Comparison of ENCODE assay signal across 22 cellular contexts in the genomic region with DNA sequence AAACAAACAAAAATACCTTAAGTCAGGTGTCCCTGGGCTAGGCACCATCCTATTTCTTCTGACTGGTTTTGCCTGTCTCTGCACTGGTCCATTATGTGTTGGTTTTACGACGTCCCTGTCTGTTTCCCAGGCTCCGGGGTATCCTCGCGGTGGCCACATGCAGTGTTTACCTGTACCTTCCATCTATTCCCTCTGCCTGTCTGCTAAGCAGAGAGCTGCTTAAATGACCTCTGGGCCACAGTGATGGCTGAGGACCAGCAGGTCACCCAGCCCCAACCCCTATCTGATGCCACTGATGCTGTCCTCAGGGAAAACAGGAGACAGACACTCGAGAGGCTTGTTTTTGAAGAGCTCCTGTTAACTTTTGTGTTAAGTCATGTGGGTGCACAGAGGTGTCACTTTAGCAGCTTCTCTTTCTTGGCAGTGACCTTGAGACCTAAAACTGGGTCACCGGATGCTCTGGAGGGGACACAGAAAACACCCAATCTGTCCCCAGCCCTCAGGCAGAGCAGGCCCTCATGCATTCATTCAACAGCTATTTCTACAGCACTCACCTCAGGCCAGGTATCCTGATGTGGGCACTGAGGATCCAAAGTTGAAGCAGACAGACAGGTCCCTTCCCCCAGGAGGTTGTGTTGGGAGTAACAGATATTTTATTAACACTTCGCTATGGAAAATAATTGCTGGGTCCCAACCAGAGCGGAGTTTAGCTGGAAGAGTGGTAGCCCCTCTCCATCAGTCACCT. TPM values are rescaled to one million over a fixed set of nuclear protein-coding genes. Genes with fewer than 3 reads are reported as not detected.
DNase-seq lines count a peak whose midpoint lies in the region; ATAC-seq lines count a peak whose summit lies in the region.
"Had no signal": no experiment of that assay in that cellular context is flagged by ENCODE, and none has a peak within 500 bp of the region (broad histone marks: within the 10 kb centered on the region; RNA-seq: fewer than 3 reads in every experiment).

No MANE protein-coding gene starts in this region.

- no peaks in the 10 kb centered on the region for H3K9me3 Mint-ChIP-seq in stimulated activated naive CD8-positive, alpha-beta T cell treated with anti-CD3 and anti-CD28 coated beads, Interleukin-15, Interleukin-2, amounts not matched to agents 100 ng/mL and 50 ng/mL, for 24 hours
- peaks cover 0 to under 1% of the 10 kb centered on the region in 2 donors for H3K9me3 Mint-ChIP-seq in stimulated activated naive CD8-positive, alpha-beta T cell treated with anti-CD3 and anti-CD28 coated beads, Interleukin-15, amount 100 ng/mL, for 72 hours
- H3K9me3 Mint-ChIP-seq in natural killer cell treated with Interleukin-12 subunit alpha and Interleukin-12 subunit beta and Interleukin-15 and Interleukin-18, amount 100 ng/mL, for 72 hours: no peaks in the 10 kb centered on the region

- H3K9me3 ChIP-seq in T-helper 17 cell (ENCODE audit: control insufficient read depth, low read length, poor library complexity, severe bottlenecking): no peaks in the 10 kb centered on the region
- H3K9me3 ChIP-seq: BE2C, Caco-2 had no signal

- peaks cover 7% of the 10 kb centered on the region for H3K4me1 Mint-ChIP-seq in stimulated activated naive CD8-positive, alpha-beta T cell treated with anti-CD3 and anti-CD28 coated beads, Interleukin-15, Interleukin-2, amounts not matched to agents 100 ng/mL and 50 ng/mL, for 24 hours (ENCODE audit: low read depth)
- peaks cover 6% of the 10 kb centered on the region for H3K4me1 Mint-ChIP-seq in stimulated activated naive CD8-positive, alpha-beta T cell treated with anti-CD3 and anti-CD28 coated beads, Interleukin-15, amount 100 ng/mL, for 72 hours
- H3K4me1 Mint-ChIP-seq in T-helper 17 cell: peaks cover 4% of the 10 kb centered on the region
- H3K4me1 Mint-ChIP-seq in natural killer cell treated with Interleukin-12 subunit alpha and Interleukin-12 subunit beta and Interleukin-15 and Interleukin-18, amount 100 ng/mL, for 72 hours (ENCODE audit: low read depth in 2 of 2): peaks cover 59 to 65% of the 10 kb centered on the region in 2 donors

- H3K4me3 Mint-ChIP-seq in stimulated activated naive CD8-positive, alpha-beta T cell treated with anti-CD3 and anti-CD28 coated beads, Interleukin-15, Interleukin-2, amounts not matched to agents 100 ng/mL and 50 ng/mL, for 24 hours: peak overlapping the region; percentile 52
- no peak overlapping the region for H3K4me3 Mint-ChIP-seq in stimulated activated naive CD8-positive, alpha-beta T cell treated with anti-CD3 and anti-CD28 coated beads, Interleukin-15, amount 100 ng/mL, for 72 hours
- H3K4me3 Mint-ChIP-seq in T-helper 17 cell: no peak overlapping the region
- H3K4me3 Mint-ChIP-seq in natural killer cell treated with Interleukin-12 subunit alpha and Interleukin-12 subunit beta and Interleukin-15 and Interleukin-18, amount 100 ng/mL, for 72 hours: peak overlapping the region; percentile 79
- H3K4me3 Mint-ChIP-seq: HFFc6 had no signal

- peaks cover 3% of the 10 kb centered on the region for H3K27me3 Mint-ChIP-seq in stimulated activated naive CD8-positive, alpha-beta T cell treated with anti-CD3 and anti-CD28 coated beads, Interleukin-15, Interleukin-2, amounts not matched to agents 100 ng/mL and 50 ng/mL, for 24 hours
- peaks cover 33% of the 10 kb centered on the region for H3K27me3 Mint-ChIP-seq in stimulated activated naive CD8-positive, alpha-beta T cell treated with anti-CD3 and anti-CD28 coated beads, Interleukin-15, amount 100 ng/mL, for 72 hours
- no peaks in the 10 kb centered on the region for H3K27me3 Mint-ChIP-seq in T-helper 17 cell
- no peaks in the 10 kb centered on the region for H3K27me3 Mint-ChIP-seq in natural killer cell treated with Interleukin-12 subunit alpha and Interleukin-12 subunit beta and Interleukin-15 and Interleukin-18, amount 100 ng/mL, for 72 hours

- DNase-seq in stimulated activated naive CD8-positive, alpha-beta T cell treated with anti-CD3 and anti-CD28 coated beads, Interleukin-15, amount 100 ng/mL, for 72 hours: no peak
- DNase-seq in T-helper 17 cell (no peak), cerebellar cortex (ENCODE audit: low spot score) (no peak), NCI-H2227 treated with DMSO at 0.1 percent for 48 hours (lab: John Stamatoyannopoulos, UW) (no peak)
- DNase-seq in natural killer cell treated with Interleukin-12 subunit alpha and Interleukin-12 subunit beta and Interleukin-15 and Interleukin-18, amount 100 ng/mL, for 72 hours (ENCODE audit: low spot score): no peak
- DNase-seq: BE2C, Caco-2, DMS 273 treated with DMSO at 0.1 percent for 48 hours, H7, HFFc6, Kasumi-1, NCI-H1694 treated with DMSO at 0.1 percent for 48 hours, NCI-H2081 treated with DMSO at 0.1 percent for 48 hours, PC-9, RPMI8226, SHP77 had no signal

- H3K36me3 Mint-ChIP-seq in stimulated activated naive CD8-positive, alpha-beta T cell treated with anti-CD3 and anti-CD28 coated beads, Interleukin-15, Interleukin-2, amounts not matched to agents 100 ng/mL and 50 ng/mL, for 24 hours (ENCODE audit: low read depth): no peaks in the 10 kb centered on the region
- H3K36me3 Mint-ChIP-seq in T-helper 17 cell (ENCODE audit: low read depth): no peaks in the 10 kb centered on the region
- H3K36me3 Mint-ChIP-seq in natural killer cell treated with Interleukin-12 subunit alpha and Interleukin-12 subunit beta and Interleukin-15 and Interleukin-18, amount 100 ng/mL, for 72 hours: peaks cover 6% of the 10 kb centered on the region

- no peak overlapping the region for H3K27ac Mint-ChIP-seq in stimulated activated naive CD8-positive, alpha-beta T cell treated with anti-CD3 and anti-CD28 coated beads, Interleukin-15, Interleukin-2, amounts not matched to agents 100 ng/mL and 50 ng/mL, for 24 hours
- H3K27ac Mint-ChIP-seq in stimulated activated naive CD8-positive, alpha-beta T cell treated with anti-CD3 and anti-CD28 coated beads, Interleukin-15, amount 100 ng/mL, for 72 hours: no peak overlapping the region
- peak overlapping the region; percentile 83 for H3K27ac Mint-ChIP-seq in T-helper 17 cell
- H3K27ac Mint-ChIP-seq in natural killer cell treated with Interleukin-12 subunit alpha and Interleukin-12 subunit beta and Interleukin-15 and Interleukin-18, amount 100 ng/mL, for 72 hours: peak overlapping the region; percentile 84 to 96
- H3K27ac Mint-ChIP-seq: HFFc6 had no signal

- no peak for ATAC-seq in stimulated activated naive CD8-positive, alpha-beta T cell treated with anti-CD3 and anti-CD28 coated beads, Interleukin-15, amount 100 ng/mL, for 72 hours
- no peak for ATAC-seq in T-helper 17 cell
- ATAC-seq in natural killer cell treated with Interleukin-12 subunit alpha and Interleukin-12 subunit beta and Interleukin-15 and Interleukin-18, amount 100 ng/mL, for 72 hours: no peak
- no peak for ATAC-seq in HG03457 (IDR thresholded peaks at IDR 0.05; ENCODE audit: unreplicated experiment)
- ATAC-seq: GM12878 had no signal

RNA-seq across cellular contexts. Expression of gene EFHD2, which starts 4.4 kb away (rescaled TPM):
- 100 to 1,000 TPM; 135 to 197 TPM for total RNA-seq in T-helper 17 cell
- 100 to 1,000 TPM; 164 to 185 TPM for total RNA-seq in natural killer cell treated with Interleukin-12 subunit alpha and Interleukin-12 subunit beta and Interleukin-15 and Interleukin-18, amount 100 ng/mL, for 72 hours

RNA-seq across cellular contexts. Expression of gene CTRC, which starts 33.0 kb away (rescaled TPM):
- total RNA-seq in T-helper 17 cell: 1 to 10 TPM; 2.7 to 2.9 TPM
- total RNA-seq in natural killer cell treated with Interleukin-12 subunit alpha and Interleukin-12 subunit beta and Interleukin-15 and Interleukin-18, amount 100 ng/mL, for 72 hours: 1 to 10 TPM in 1 of 2 donors, under 1 TPM in 1; 0.53 to 2.3 TPM
- total RNA-seq: Caco-2, H7, HFFc6, MCF 10A, NCI-H460, PC-9 had no signal

RNA-seq across cellular contexts. Expression of gene CELA2A, which starts 51.3 kb away (rescaled TPM):
- total RNA-seq in T-helper 17 cell: not detected
- total RNA-seq in natural killer cell treated with Interleukin-12 subunit alpha and Interleukin-12 subunit beta and Interleukin-15 and Interleukin-18, amount 100 ng/mL, for 72 hours: not detected
- total RNA-seq: A673, Caco-2, H7, HFFc6, MCF 10A, NCI-H460, PC-9 had no signal

Comparison
In these comparisons a context has a peak if more than half of its experiments do, and no peak if none do; other contexts are left out.
1. H3K4me3 Mint-ChIP-seq: peak in stimulated activated naive CD8-positive, alpha-beta T cell treated with anti-CD3 and anti-CD28 coated beads, Interleukin-15, Interleukin-2, amounts not matched to agents 100 ng/mL and 50 ng/mL, for 24 hours (single experiment) and natural killer cell treated with Interleukin-12 subunit alpha and Interleukin-12 subunit beta and Interleukin-15 and Interleukin-18, amount 100 ng/mL, for 72 hours (single experiment); none in stimulated activated naive CD8-positive, alpha-beta T cell treated with anti-CD3 and anti-CD28 coated beads, Interleukin-15, amount 100 ng/mL, for 72 hours (0 of 2) and T-helper 17 cell (single experiment).
2. H3K27ac Mint-ChIP-seq: peak in T-helper 17 cell (single experiment) and natural killer cell treated with Interleukin-12 subunit alpha and Interleukin-12 subunit beta and Interleukin-15 and Interleukin-18, amount 100 ng/mL, for 72 hours (2 of 2); none in stimulated activated naive CD8-positive, alpha-beta T cell treated with anti-CD3 and anti-CD28 coated beads, Interleukin-15, Interleukin-2, amounts not matched to agents 100 ng/mL and 50 ng/mL, for 24 hours (single experiment) and stimulated activated naive CD8-positive, alpha-beta T cell treated with anti-CD3 and anti-CD28 coated beads, Interleukin-15, amount 100 ng/mL, for 72 hours (0 of 2).